In the genomic region with DNA sequence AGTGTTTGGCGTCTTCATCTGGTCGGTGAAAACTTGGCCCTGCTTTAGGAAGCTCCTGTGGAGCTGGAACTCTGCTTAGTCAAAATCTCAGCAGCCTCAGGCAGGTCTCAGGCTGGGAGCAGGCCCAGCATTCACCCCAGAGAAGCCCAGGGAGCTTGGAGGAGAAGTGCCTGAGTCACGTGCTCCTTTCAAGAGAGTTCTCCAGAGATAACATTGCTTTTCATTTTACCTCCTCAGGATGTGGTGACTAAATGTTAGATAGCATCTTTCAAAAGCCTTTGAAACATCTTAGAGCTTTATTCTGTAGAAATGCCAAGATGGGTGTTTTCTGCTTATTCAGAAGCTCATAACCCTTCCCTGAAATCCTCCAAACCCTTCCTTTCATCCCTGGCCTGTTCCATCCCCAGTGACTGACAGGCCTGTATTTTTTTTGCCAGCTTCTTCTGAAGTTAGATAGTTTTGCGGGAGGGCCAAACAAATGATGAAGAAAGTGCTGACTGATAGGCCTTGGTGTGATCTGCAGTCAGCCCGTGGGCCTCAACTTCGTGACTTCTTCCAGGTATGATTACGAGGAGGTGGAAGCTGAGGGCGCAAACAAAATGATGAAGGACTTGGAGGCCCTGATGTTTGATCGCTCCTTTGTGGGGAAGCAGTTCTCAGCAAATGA, we compare ENCODE assay signal across 10 cellular contexts. TPM values are rescaled to one million over a fixed set of nuclear protein-coding genes. Genes with fewer than 3 reads are reported as not detected.
DNase-seq lines count a peak whose midpoint lies in the region; ATAC-seq, FAIRE-seq and TF ChIP-seq lines count a peak whose summit lies in the region.
"Had no signal": no experiment of that assay in that cellular context is flagged by ENCODE, and none has a peak within 500 bp of the region (broad histone marks: within the 10 kb centered on the region; RNA-seq: fewer than 3 reads in every experiment).

No MANE protein-coding gene starts in this region.

- H3K27me3 Mint-ChIP-seq in astrocyte (ENCODE audit: low read depth, unreplicated experiment): no peaks in the 10 kb centered on the region
- H3K27me3 Mint-ChIP-seq in nephron progenitor cell (ENCODE audit: low read depth, poor library complexity): peaks cover 3% of the 10 kb centered on the region

- H3K4me1 Mint-ChIP-seq in astrocyte (ENCODE audit: low read depth, unreplicated experiment) (peaks cover 4% of the 10 kb centered on the region), nephron progenitor cell (peaks cover 17% of the 10 kb centered on the region)

- H3K36me3 Mint-ChIP-seq in astrocyte (ENCODE audit: low read depth, unreplicated experiment): peaks cover 21% of the 10 kb centered on the region
- peaks cover 60% of the 10 kb centered on the region for H3K36me3 Mint-ChIP-seq in nephron progenitor cell (ENCODE audit: low read depth)

- H2AFZ ChIP-seq in astrocyte (ENCODE audit: low read depth, low read length): no peak overlapping the region

- no peak for TF ChIP-seq CTCF in astrocyte (IDR thresholded peaks at IDR 0.05; ENCODE audit: insufficient read depth, low read depth, low read length)
- TF ChIP-seq CTCF in nephron progenitor cell (IDR thresholded peaks at IDR 0.05): no peak
- TF ChIP-seq CTCF in BE2C (IDR thresholded peaks at IDR 0.05; ENCODE audit: low read depth, low read length): no peak

- H3K36me3 ChIP-seq in astrocyte (ENCODE audit: insufficient read depth, low read length) (no peaks in the 10 kb centered on the region), BE2C (no peaks in the 10 kb centered on the region)

- no peak overlapping the region for H3K4me2 ChIP-seq in astrocyte (ENCODE audit: low read length)

- H3K27me3 ChIP-seq in astrocyte (ENCODE audit: insufficient read depth, low read length) (no peaks in the 10 kb centered on the region), BE2C (no peaks in the 10 kb centered on the region)

- H4K20me1 ChIP-seq in astrocyte (ENCODE audit: insufficient read depth, low read length): no peaks in the 10 kb centered on the region

- no peaks in the 10 kb centered on the region for H3K79me2 ChIP-seq in astrocyte (ENCODE audit: insufficient read depth, low read length)

- H3K4me3 ChIP-seq in astrocyte (ENCODE audit: insufficient read depth, low read depth, low read length) (no peak overlapping the region), BE2C (ENCODE audit: low read depth, low read length) (no peak overlapping the region)

- FAIRE-seq in astrocyte (lab: Jason Lieb, UNC): no peak
- FAIRE-seq: D721Med had no signal

- H3K27ac ChIP-seq in astrocyte (ENCODE audit: low read depth, low read length): no peak overlapping the region

- H3K9me3 ChIP-seq in astrocyte (ENCODE audit: insufficient read depth, low read depth, low read length): no peaks in the 10 kb centered on the region
- no peaks in the 10 kb centered on the region for H3K9me3 ChIP-seq in BE2C

- H3K4me3 Mint-ChIP-seq in astrocyte (ENCODE audit: unreplicated experiment) (no peak overlapping the region), nephron progenitor cell (no peak overlapping the region)

- DNase-seq in EH (ENCODE audit: low read depth) (peak; percentile 77), T1000 (lab: John Stamatoyannopoulos, UW) (peak; percentile 32), astrocyte (ENCODE audit: low read depth) (peak; percentile 66), nephron progenitor cell (no peak), NCI-H128 (lab: John Stamatoyannopoulos, UW; ENCODE audit: unreplicated experiment) (no peak), BE2C (no peak), Ammon's horn (ENCODE audit: low spot score) (no peak)
- DNase-seq: NCI-H187 treated with DMSO at 0.1 percent for 48 hours had no signal

- H3K4me1 ChIP-seq in astrocyte (ENCODE audit: insufficient read depth, low read length) (peaks cover 6% of the 10 kb centered on the region), BE2C (no peaks in the 10 kb centered on the region)

- peaks cover 3% of the 10 kb centered on the region for H3K9me3 Mint-ChIP-seq in astrocyte (ENCODE audit: unreplicated experiment)
- H3K9me3 Mint-ChIP-seq in nephron progenitor cell: no peaks in the 10 kb centered on the region

- no peak overlapping the region for H3K27ac Mint-ChIP-seq in astrocyte (ENCODE audit: unreplicated experiment)
- peak overlapping the region; percentile 31 for H3K27ac Mint-ChIP-seq in nephron progenitor cell

- no peak for ATAC-seq in HG03432 (IDR thresholded peaks at IDR 0.05; ENCODE audit: unreplicated experiment)

- H3K9ac ChIP-seq in astrocyte (ENCODE audit: low read length): no peak overlapping the region

RNA-seq across cellular contexts. Expression of a gene that starts 58.0 kb away (rescaled TPM):
- 36.9 and 48.7 TPM in 2 replicates for total RNA-seq in astrocyte
- 5.8 TPM for polyA plus RNA-seq in BE2C (2012; ENCODE audit: insufficient read depth, insufficient read length, low read depth)

Comparison
In these comparisons a context has a peak if more than half of its experiments do, and no peak if none do; other contexts are left out.
1. DNase-seq: peak in EH (single experiment), T1000 (single experiment) and astrocyte (single experiment); none in nephron progenitor cell (single experiment), NCI-H128 (single experiment), BE2C (single experiment) and Ammon's horn (single experiment).